ENCODE assay signal across 7 cellular contexts in genomic region chr6:137415127-137415833, GRCh38.
A peak's percentile ranks its signal among the peaks of the same experiment; 100 is the strongest.
DNase-seq lines count a peak whose midpoint lies in the region; ATAC-seq and TF ChIP-seq lines count a peak whose summit lies in the region.

No MANE protein-coding gene starts in this region.

- no peaks in the 10 kb centered on the region for H3K4me1 ChIP-seq in RWPE2 (ENCODE audit: insufficient read depth, poor library complexity, severe bottlenecking)

- H3K36me3 Mint-ChIP-seq in activated naive CD8-positive, alpha-beta T cell: no peaks in the 10 kb centered on the region
- H3K36me3 Mint-ChIP-seq in type B pancreatic cell: no peaks in the 10 kb centered on the region

- no peak overlapping the region for H3K27ac ChIP-seq in RWPE2 (ENCODE audit: poor library complexity, severe bottlenecking)

- peak; percentile 69 for ATAC-seq in GM18519 (IDR thresholded peaks at IDR 0.05; ENCODE audit: low FRiP score, unreplicated experiment)
- peak; percentile 79 for ATAC-seq in HG03025 (IDR thresholded peaks at IDR 0.05; ENCODE audit: low FRiP score, unreplicated experiment)
- ATAC-seq in RWPE2 (ENCODE audit: low read depth): peak; percentile 87

- DNase-seq in RWPE2 (ENCODE audit: low spot score): no peak
- DNase-seq in head of caudate nucleus: peak; percentile 25 to 90 (median 69)
- peak; percentile 92 for DNase-seq in pons (ENCODE audit: low spot score)
- DNase-seq in type B pancreatic cell (ENCODE audit: extremely low spot score, unreplicated experiment): no peak

- peak overlapping the region; percentile 86 for H3K4me3 Mint-ChIP-seq in activated naive CD8-positive, alpha-beta T cell
- peak overlapping the region; percentile 86 for H3K4me3 Mint-ChIP-seq in type B pancreatic cell

- peak; percentile 69 for TF ChIP-seq CTCF in RWPE2 (IDR thresholded peaks at IDR 0.05; ENCODE audit: poor library complexity, severe bottlenecking)
- TF ChIP-seq CTCF in type B pancreatic cell (conservative IDR thresholded peaks at IDR 0.05): peak; percentile 76

- H3K27me3 Mint-ChIP-seq in activated naive CD8-positive, alpha-beta T cell: no peaks in the 10 kb centered on the region
- H3K27me3 Mint-ChIP-seq in type B pancreatic cell: peaks cover 37% of the 10 kb centered on the region

- intact Hi-C loops in head of caudate nucleus (cut with DNase I): loop anchor here (2.0 to 5.0 kb wide), 3 partner anchors 74 to 148 kb away; no protein-coding TSS in a partner anchor

- H3K27ac Mint-ChIP-seq in activated naive CD8-positive, alpha-beta T cell: no peak overlapping the region
- peak overlapping the region; percentile 13 for H3K27ac Mint-ChIP-seq in type B pancreatic cell

- H3K4me3 ChIP-seq in RWPE2 (ENCODE audit: severe bottlenecking): no peak overlapping the region

- H3K27me3 ChIP-seq in RWPE2 (ENCODE audit: insufficient read depth, poor library complexity, severe bottlenecking): peaks cover 32% of the 10 kb centered on the region

- H3K9me3 Mint-ChIP-seq in activated naive CD8-positive, alpha-beta T cell (ENCODE audit: low read depth): no peaks in the 10 kb centered on the region
- no peaks in the 10 kb centered on the region for H3K9me3 Mint-ChIP-seq in type B pancreatic cell

- no peaks in the 10 kb centered on the region for H3K9me3 ChIP-seq in RWPE2 (ENCODE audit: severe bottlenecking)

- peaks cover 11% of the 10 kb centered on the region for H3K4me1 Mint-ChIP-seq in activated naive CD8-positive, alpha-beta T cell (ENCODE audit: low read depth)
- peaks cover 21% of the 10 kb centered on the region for H3K4me1 Mint-ChIP-seq in type B pancreatic cell (ENCODE audit: unreplicated experiment)

- no peaks in the 10 kb centered on the region for H3K36me3 ChIP-seq in RWPE2 (ENCODE audit: low read depth)

Comparison
In these comparisons a context has a peak if more than half of its experiments do, and no peak if none do; other contexts are left out.
1. DNase-seq: peak in head of caudate nucleus (42 of 42) and pons (single experiment); none in RWPE2 (single experiment) and type B pancreatic cell (single experiment).
2. Peak in every context shown above with its lines, with median percentiles within 50 percentile points of each other: ATAC-seq.